24 cellular contexts compared by ENCODE assay signal in genomic region chr7:30634634-30635201, GRCh38. TPM values are rescaled to one million over a fixed set of nuclear protein-coding genes. Genes with fewer than 3 reads are reported as not detected.
A peak's percentile ranks its signal among the peaks of the same experiment; 100 is the strongest.
DNase-seq lines count a peak whose midpoint lies in the region; ATAC-seq, FAIRE-seq and TF ChIP-seq lines count a peak whose summit lies in the region.
"Had no signal": no experiment of that assay in that cellular context is flagged by ENCODE, and none has a peak within 500 bp of the region (broad histone marks: within the 10 kb centered on the region; RNA-seq: fewer than 3 reads in every experiment).

No MANE protein-coding gene starts in this region.

- H2AK5ac ChIP-seq in IMR-90 (ENCODE audit: low read depth, low read length) (no peak overlapping the region), H9 (ENCODE audit: insufficient read length, low read length) (no peak overlapping the region)

- H3K27ac Mint-ChIP-seq in central memory CD8-positive, alpha-beta T cell (ENCODE audit: low read depth): peak overlapping the region; percentile 11
- no peak overlapping the region for H3K27ac Mint-ChIP-seq in H9

- no peak for TF ChIP-seq RAD21 in HepG2 (CRISPR knock-in tag; IDR thresholded peaks at IDR 0.05)
- no peak for TF ChIP-seq RAD21 in IMR-90 (IDR thresholded peaks at IDR 0.05; ENCODE audit: low read length)

- H2BK12ac ChIP-seq in H9 (ENCODE audit: insufficient read length, low read depth, low read length): no peak overlapping the region

- H3K9ac ChIP-seq in HepG2 (ENCODE audit: insufficient read depth, low read depth, low read length) (no peak overlapping the region), IMR-90 (ENCODE audit: low read depth, low read length) (no peak overlapping the region), H9 (ENCODE audit: extremely low read depth, insufficient read length, low read length) (no peak overlapping the region)

- H3K9me3 Mint-ChIP-seq in central memory CD8-positive, alpha-beta T cell: no peaks in the 10 kb centered on the region
- H3K9me3 Mint-ChIP-seq in H9: no peaks in the 10 kb centered on the region; a peak in 1 of 5 replicates
- H3K9me3 Mint-ChIP-seq: HFFc6 had no signal

- H3K27me3 ChIP-seq in HepG2 (ENCODE audit: control insufficient read depth in 1 of 2, insufficient read depth in 2 of 2, low read length in 2 of 2) (no peaks in the 10 kb centered on the region), right lobe of liver (no peaks in the 10 kb centered on the region), IMR-90 (ENCODE audit: control insufficient read depth, insufficient read depth, low read length) (no peaks in the 10 kb centered on the region), stomach (no peaks in the 10 kb centered on the region), H9 (ENCODE audit: insufficient read depth, low read length) (no peaks in the 10 kb centered on the region)

- WGBS in HepG2 (ENCODE audit: low lambda C conversion rate): 91% methylated on average over 6 of the region's 6 CpGs
- WGBS in right lobe of liver (ENCODE audit: insufficient coverage, low coverage, low lambda C conversion rate, missing lambda C conversion rate): 87% methylated on average over 6 of the region's 6 CpGs
- WGBS in IMR-90 (ENCODE audit: extremely low coverage in 2 of 2, insufficient read length in 1 of 2), 2 experiments: 100% methylated on average over 1 of the region's 6 CpGs; no CpG with 5 or more reads in 1 of the 2 experiments
- 65 to 88% (median 84%) methylated on average over 6 of the region's 6 CpGs for WGBS in stomach, 5 donors
- no CpG with 5 or more reads among the region's 6 CpGs for WGBS in H9 (ENCODE audit: extremely low coverage, insufficient read length, low lambda C conversion rate)

- H4K8ac ChIP-seq in IMR-90 (ENCODE audit: low read depth in 2 of 2, low read length in 2 of 2) (no peak overlapping the region), H9 (replicated peaks; ENCODE audit: insufficient read length, low read depth, low read length) (no peak overlapping the region)

- in situ Hi-C loops in HepG2 (cut with HindIII; ENCODE audit: extremely low pct_ligation_motif_present, low pct_unique_long_range_greater_than_20kb) (no loop called here), IMR-90 (cut with MboI; ENCODE audit: low sequenced_read_pairs) (no loop called here)

- no peaks in the 10 kb centered on the region for H4K20me1 ChIP-seq in HepG2 (ENCODE audit: insufficient read depth, low read length)
- peaks cover 30% of the 10 kb centered on the region for H4K20me1 ChIP-seq in IMR-90 (ENCODE audit: insufficient read depth, low read length)
- H4K20me1 ChIP-seq in H9 (ENCODE audit: control insufficient read depth, insufficient read depth, insufficient read length): no peaks in the 10 kb centered on the region

- no peaks in the 10 kb centered on the region for H3K79me2 ChIP-seq in HepG2 (ENCODE audit: insufficient read depth, low read length)
- no peaks in the 10 kb centered on the region for H3K79me2 ChIP-seq in H9 (ENCODE audit: insufficient read depth, low read length)

- CTCF ChIA-PET in HepG2 (lab: Yijun Ruan, JAX; ENCODE audit: low intra/inter-chr PET ratio, low total read pairs) (no interaction called here), IMR-90 (lab: Yijun Ruan, JAX) (no interaction called here)

- H4K5ac ChIP-seq in IMR-90 (ENCODE audit: low read depth, low read length): no peak overlapping the region
- no peak overlapping the region for H4K5ac ChIP-seq in H9 (ENCODE audit: insufficient read length, low read depth, low read length)

- H2BK120ac ChIP-seq in IMR-90 (ENCODE audit: low read depth, low read length) (no peak overlapping the region), H9 (ENCODE audit: low read depth, low read length, poor library complexity, severe bottlenecking) (no peak overlapping the region)

- no peak for ATAC-seq in HepG2
- no peak for ATAC-seq in right lobe of liver
- ATAC-seq in IMR-90 (ENCODE audit: low read depth): peak; percentile 21; the same call in 1 of the 2 replicates
- no peak for ATAC-seq in central memory CD8-positive, alpha-beta T cell (replicated peaks; ENCODE audit: extremely low read depth, poor library complexity, severe bottlenecking)
- ATAC-seq in GM18858 (IDR thresholded peaks at IDR 0.05; ENCODE audit: unreplicated experiment): no peak
- ATAC-seq: PC-3 had no signal

- H3K4me2 ChIP-seq in HepG2 (ENCODE audit: low read depth, low read length) (no peak overlapping the region), IMR-90 (ENCODE audit: low read depth, low read length) (no peak overlapping the region), H9 (ENCODE audit: insufficient read depth, insufficient read length, low read length) (no peak overlapping the region)

- H2BK15ac ChIP-seq in IMR-90 (ENCODE audit: low read depth, low read length): no peak overlapping the region
- no peak overlapping the region for H2BK15ac ChIP-seq in H9 (ENCODE audit: low read depth, low read length)

- H3K14ac ChIP-seq in IMR-90 (replicated peaks; ENCODE audit: low read depth, low read length) (no peak overlapping the region), H9 (ENCODE audit: insufficient read depth, low read length) (no peak overlapping the region)

- intact Hi-C loops in HepG2 (cut with micrococcal nuclease; ENCODE audit: unreplicated experiment) (no loop called here), right lobe of liver (cut with DNase I) (no loop called here), IMR-90 (cut with micrococcal nuclease) (loop anchor here (5.0 kb wide), 1 partner anchor 37 kb away; no protein-coding TSS in a partner anchor), stomach (cut with DNase I; ENCODE audit: low total_unique reads) (no loop called here)

- no peak for FAIRE-seq in HepG2 (lab: Jason Lieb, UNC)
- FAIRE-seq: D721Med had no signal

- H3K4ac ChIP-seq in IMR-90 (ENCODE audit: low read depth, low read length) (no peak overlapping the region), H9 (ENCODE audit: low read depth, low read length) (no peak overlapping the region)

- no peaks in the 10 kb centered on the region for H3K27me3 Mint-ChIP-seq in central memory CD8-positive, alpha-beta T cell
- no peaks in the 10 kb centered on the region for H3K27me3 Mint-ChIP-seq in H9 (ENCODE audit: low read depth)

- H2AFZ ChIP-seq in HepG2 (ENCODE audit: low read length): no peak overlapping the region
- H2AFZ ChIP-seq in IMR-90 (replicated peaks; ENCODE audit: low read length, poor library complexity): no peak overlapping the region
- no peak overlapping the region for H2AFZ ChIP-seq in H9 (ENCODE audit: low read length)

- no peak overlapping the region for H3K4me3 ChIP-seq in HepG2 (replicated peaks in 1 of 3; ENCODE audit: insufficient read depth in 1 of 3, low read depth in 2 of 3, low read length in 3 of 3)
- H3K4me3 ChIP-seq in right lobe of liver: no peak overlapping the region
- no peak overlapping the region for H3K4me3 ChIP-seq in IMR-90 (ENCODE audit: insufficient read depth, low read depth, low read length)
- H3K4me3 ChIP-seq in stomach: no peak overlapping the region

- H2BK5ac ChIP-seq in IMR-90 (ENCODE audit: low read depth, low read length, poor library complexity, severe bottlenecking) (no peak overlapping the region), H9 (ENCODE audit: insufficient read length, low read length) (no peak overlapping the region)

- DNase-seq in HepG2 (ENCODE audit: low spot score): no peak
- DNase-seq in right lobe of liver: no peak
- DNase-seq in IMR-90: no peak
- DNase-seq in central memory CD8-positive, alpha-beta T cell (ENCODE audit: low spot score in 2 of 2): no peak
- DNase-seq in stomach: no peak
- DNase-seq in H9: no peak
- DNase-seq: DMS53, H7, HFFc6, KG1, NCI-H1092, NCI-H1436, NCI-H187 treated with DMSO at 0.1 percent for 48 hours, NCI-H2107, NCI-H446 treated with DMSO at 0.1 percent for 48 hours, NCI-H526 treated with DMSO at 0.1 percent for 48 hours, PC-3, Right ventricle myocardium superior had no signal

- peaks cover 3% of the 10 kb centered on the region; the same call in 1 of the 2 replicates for H3K9me1 ChIP-seq in IMR-90 (ENCODE audit: insufficient read depth, low read length)

- peaks cover 38% of the 10 kb centered on the region for H3K36me3 Mint-ChIP-seq in central memory CD8-positive, alpha-beta T cell (ENCODE audit: insufficient read depth)
- peaks cover 51 to 70% (median 53%) of the 10 kb centered on the region in 3 experiments for H3K36me3 Mint-ChIP-seq in H9 (ENCODE audit: insufficient read depth in 1 of 3, low read depth in 3 of 3)

- H3T11ph ChIP-seq in H9 (ENCODE audit: low read length): no peak overlapping the region

- POLR2A ChIA-PET in HepG2 (lab: Yijun Ruan, JAX) (interaction anchor here (1.4 kb wide), 1 partner anchor 9 kb away, joined by 3 read pairs; no protein-coding TSS in a partner anchor), IMR-90 (lab: Charles Lee; ENCODE audit: unreplicated experiment) (no interaction called here)

- TF ChIP-seq EP300 in HepG2 (IDR thresholded peaks at IDR 0.05; ENCODE audit: low read depth in 2 of 2, low read length in 2 of 2) (no peak), HepG2 (CRISPR knock-in tag; IDR thresholded peaks at IDR 0.05; ENCODE audit: borderline replicate concordance) (no peak), stomach (IDR thresholded peaks at IDR 0.05) (no peak)

- H2AK9ac ChIP-seq in IMR-90 (replicated peaks; ENCODE audit: low read depth, low read length, poor library complexity): no peak overlapping the region

- H3K18ac ChIP-seq in IMR-90 (ENCODE audit: low read depth, low read length): no peak overlapping the region
- no peak overlapping the region for H3K18ac ChIP-seq in H9 (ENCODE audit: insufficient read length, low read depth, low read length)

- BruUV-seq in HepG2 (replicated peaks; lab: Mats Ljungman, UMichigan) (no TSS peak), IMR-90 (replicated peaks; lab: Mats Ljungman, UMichigan) (no TSS peak)

- H3K27ac ChIP-seq in HepG2 (ENCODE audit: extremely low read length, insufficient read depth, low read length): no peak overlapping the region
- no peak overlapping the region for H3K27ac ChIP-seq in right lobe of liver
- H3K27ac ChIP-seq in IMR-90 (ENCODE audit: insufficient read depth, low read length): no peak overlapping the region
- H3K27ac ChIP-seq in stomach: no peak overlapping the region
- H3K27ac ChIP-seq in H9 (ENCODE audit: insufficient read length, low read depth, low read length): no peak overlapping the region
- H3K27ac ChIP-seq: C4-2B had no signal

- dilution Hi-C loops in IMR-90 (cut with HindIII; ENCODE audit: low sequenced_read_pairs, unreplicated experiment): no loop called here

- H4K91ac ChIP-seq in IMR-90 (ENCODE audit: insufficient read depth, low read depth, low read length): no peak overlapping the region
- H4K91ac ChIP-seq in H9 (ENCODE audit: insufficient read length, low read depth, low read length): no peak overlapping the region

- H3K56ac ChIP-seq in IMR-90 (ENCODE audit: extremely low read depth, insufficient read depth, low read length) (no peak overlapping the region), H9 (ENCODE audit: insufficient read length, low read depth, low read length) (no peak overlapping the region)

- H3K23ac ChIP-seq in IMR-90 (ENCODE audit: low read depth, low read length) (no peak overlapping the region), H9 (ENCODE audit: insufficient read length, low read depth, low read length) (no peak overlapping the region)

- H2BK20ac ChIP-seq in IMR-90 (ENCODE audit: low read depth, low read length): no peak overlapping the region
- no peak overlapping the region for H2BK20ac ChIP-seq in H9 (ENCODE audit: low read depth, low read length, poor library complexity, severe bottlenecking)

- TF ChIP-seq CTCF in HepG2 (CRISPR knock-in tag; IDR thresholded peaks at IDR 0.05) (no peak), right lobe of liver (IDR thresholded peaks at IDR 0.05) (no peak), IMR-90 (conservative IDR thresholded peaks at IDR 0.05; ENCODE audit: low read depth, low read length) (no peak), stomach (IDR thresholded peaks at IDR 0.05) (no peak), H9 (conservative IDR thresholded peaks at IDR 0.05) (no peak)

- no peak overlapping the region for H3K4me3 Mint-ChIP-seq in central memory CD8-positive, alpha-beta T cell
- H3K4me3 Mint-ChIP-seq in H9: no peak overlapping the region
- H3K4me3 Mint-ChIP-seq: HFFc6 had no signal

- H3K4me1 Mint-ChIP-seq in central memory CD8-positive, alpha-beta T cell: no peaks in the 10 kb centered on the region
- H3K4me1 Mint-ChIP-seq in H9: no peaks in the 10 kb centered on the region

- H3K23me2 ChIP-seq in H9 (ENCODE audit: insufficient read length, low read depth, low read length, poor library complexity, severe bottlenecking): no peaks in the 10 kb centered on the region

- no peaks in the 10 kb centered on the region for H3K9me3 ChIP-seq in HepG2 (ENCODE audit: low read length)
- H3K9me3 ChIP-seq in right lobe of liver: no peaks in the 10 kb centered on the region
- no peaks in the 10 kb centered on the region for H3K9me3 ChIP-seq in IMR-90 (ENCODE audit: control insufficient read depth, insufficient read depth, low read length)
- no peaks in the 10 kb centered on the region for H3K9me3 ChIP-seq in stomach
- H3K9me3 ChIP-seq in H9 (ENCODE audit: control insufficient read depth, low read depth, low read length): no peaks in the 10 kb centered on the region

- H3K36me3 ChIP-seq in HepG2 (replicated peaks in 1 of 2; ENCODE audit: control insufficient read depth in 1 of 2, insufficient read depth in 2 of 2, low read length in 2 of 2) (peaks cover 11 to 55% of the 10 kb centered on the region in 2 experiments), right lobe of liver (peaks cover 0 to 43% (median 21%) of the 10 kb centered on the region in 4 donors), IMR-90 (ENCODE audit: control insufficient read depth, insufficient read depth, low read length) (peaks cover 41% of the 10 kb centered on the region), stomach (peaks cover 39 to 65% (median 62%) of the 10 kb centered on the region in 4 donors)

- H3K4me1 ChIP-seq in HepG2 (ENCODE audit: insufficient read depth, low read length) (no peaks in the 10 kb centered on the region), right lobe of liver (no peaks in the 10 kb centered on the region), IMR-90 (ENCODE audit: control insufficient read depth, insufficient read depth, low read length) (no peaks in the 10 kb centered on the region), stomach (no peaks in the 10 kb centered on the region), H9 (ENCODE audit: insufficient read depth, low read length) (no peaks in the 10 kb centered on the region)

- no peak for TF ChIP-seq POLR2A in HepG2 (IDR thresholded peaks at IDR 0.05; ENCODE audit: insufficient read depth in 1 of 2, low read depth in 2 of 2, low read length in 2 of 2)
- no peak for TF ChIP-seq POLR2A in right lobe of liver (IDR thresholded peaks at IDR 0.05)
- no peak for TF ChIP-seq POLR2A in IMR-90 (IDR thresholded peaks at IDR 0.05; ENCODE audit: low read depth, low read length)
- no peak for TF ChIP-seq POLR2A in stomach (IDR thresholded peaks at IDR 0.05)

- H3K79me1 ChIP-seq in IMR-90 (ENCODE audit: low read depth in 1 of 2, low read length in 2 of 2): peaks cover 29 to 34% of the 10 kb centered on the region in 2 experiments; a peak in 3 of 4 replicates
- no peaks in the 10 kb centered on the region for H3K79me1 ChIP-seq in H9 (ENCODE audit: insufficient read depth, low read depth, low read length, poor library complexity, severe bottlenecking)

RNA-seq across cellular contexts. Expression of gene GARS1, which starts 40.0 kb away (rescaled TPM):
- total RNA-seq in HepG2 (2016; rRNA removed; fragmentation: Illumina TruSeq; extraction: Trizol) (140 and 180 TPM in 2 replicates), right lobe of liver (100 to 1,000 TPM in 2 of 6 experiments, 10 to 100 TPM in 4; 31.4 to 155 (median 44.7) TPM), IMR-90 (2012; rRNA removed) (105 and 209 TPM in 2 replicates), stomach (10 to 100 TPM; 37.5 to 76.8 (median 52.5) TPM), H9 (2021) (234 and 239 TPM in 2 replicates)
- total RNA-seq in HepG2 (2016; cell fraction: cytosol; rRNA removed; fragmentation: Illumina TruSeq; extraction: Trizol; ENCODE audit: low read depth): 54.9 and 58.3 TPM in 2 replicates
- 130 and 180 TPM in 2 replicates for total RNA-seq in HepG2 (2016; cell fraction: insoluble cytoplasmic fraction; rRNA removed; fragmentation: Illumina TruSeq; extraction: Trizol)
- 96.5 and 104 TPM in 2 replicates for total RNA-seq in HepG2 (2016; cell fraction: membrane; rRNA removed; fragmentation: Illumina TruSeq; extraction: Trizol)
- 98.4 and 111 TPM in 2 replicates for total RNA-seq in HepG2 (2016; cell fraction: nucleus; rRNA removed; fragmentation: Illumina TruSeq; extraction: Trizol)
- polyA plus RNA-seq in HepG2 (2011; rRNA removed) (406 and 460 TPM in 2 replicates), IMR-90 (2012; rRNA removed) (494 and 551 TPM in 2 replicates), stomach (100 to 1,000 TPM in 2 of 3 donors, 10 to 100 TPM in 1; 75.9 to 124 (median 122) TPM)
- polyA plus RNA-seq in HepG2 (2011; cell fraction: cytosol; rRNA removed): 317 and 416 TPM in 2 replicates
- polyA plus RNA-seq in HepG2 (2011; cell fraction: nucleus; rRNA removed): 244 and 272 TPM in 2 replicates
- polyA plus RNA-seq in HepG2 (2012): 137 and 249 TPM in 2 replicates
- polyA plus RNA-seq in HepG2 (2016; cell fraction: cytosol; fragmentation: Illumina TruSeq; extraction: Trizol; ENCODE audit: low read depth): 43.9 and 53.1 TPM in 2 replicates
- polyA plus RNA-seq in HepG2 (2016; cell fraction: insoluble cytoplasmic fraction; fragmentation: Illumina TruSeq; extraction: Trizol; ENCODE audit: low read depth): 204 and 207 TPM in 2 replicates
- polyA plus RNA-seq in HepG2 (2016; cell fraction: membrane; fragmentation: Illumina TruSeq; extraction: Trizol; ENCODE audit: low read depth): 86.2 and 94.6 TPM in 2 replicates
- polyA plus RNA-seq in HepG2 (2016; cell fraction: nucleus; fragmentation: Illumina TruSeq; extraction: Trizol; ENCODE audit: insufficient read depth, low read depth): 141 and 166 TPM in 2 replicates
- polyA minus RNA-seq in HepG2 (2011; rRNA and poly(A)+ RNA removed; ENCODE audit: low replicate concordance): 365 and 608 TPM in 2 replicates
- 230 and 276 TPM in 2 replicates for polyA minus RNA-seq in HepG2 (2011; cell fraction: cytosol; rRNA and poly(A)+ RNA removed)
- 219 and 236 TPM in 2 replicates for polyA minus RNA-seq in HepG2 (2011; cell fraction: nucleus; rRNA and poly(A)+ RNA removed)
- polyA plus RNA-seq in IMR-90 (2012; cell fraction: cytosol; rRNA removed): 298 and 1,288 TPM in 2 replicates
- 125 and 513 TPM in 2 replicates for polyA plus RNA-seq in IMR-90 (2012; cell fraction: nucleus; rRNA removed; ENCODE audit: low replicate concordance)

RNA-seq across cellular contexts. Expression of gene CRHR2, which starts 47.5 kb away (rescaled TPM):
- total RNA-seq in HepG2 (2016; rRNA removed; fragmentation: Illumina TruSeq; extraction: Trizol) (not detected in 2 replicates), right lobe of liver (not detected), IMR-90 (2012; rRNA removed) (not detected in 2 replicates), stomach (not detected), H9 (2021) (0.07 and 0.13 TPM in 2 replicates)
- not detected in 2 replicates for total RNA-seq in HepG2 (2016; cell fraction: cytosol; rRNA removed; fragmentation: Illumina TruSeq; extraction: Trizol; ENCODE audit: low read depth)
- not detected in 2 replicates for total RNA-seq in HepG2 (2016; cell fraction: insoluble cytoplasmic fraction; rRNA removed; fragmentation: Illumina TruSeq; extraction: Trizol)
- not detected in 2 replicates for total RNA-seq in HepG2 (2016; cell fraction: membrane; rRNA removed; fragmentation: Illumina TruSeq; extraction: Trizol)
- total RNA-seq in HepG2 (2016; cell fraction: nucleus; rRNA removed; fragmentation: Illumina TruSeq; extraction: Trizol): not detected in 2 replicates
- polyA plus RNA-seq in HepG2 (2011; rRNA removed) (not detected in 2 replicates), IMR-90 (2012; rRNA removed) (not detected in 2 replicates), stomach (not detected)
- polyA plus RNA-seq in HepG2 (2011; cell fraction: cytosol; rRNA removed): not detected in 2 replicates
- not detected in 2 replicates for polyA plus RNA-seq in HepG2 (2011; cell fraction: nucleus; rRNA removed)
- 0.11 TPM in 1 of 2 replicates, not detected in the other for polyA plus RNA-seq in HepG2 (2012)
- not detected in 2 replicates for polyA plus RNA-seq in HepG2 (2016; cell fraction: cytosol; fragmentation: Illumina TruSeq; extraction: Trizol; ENCODE audit: low read depth)
- polyA plus RNA-seq in HepG2 (2016; cell fraction: insoluble cytoplasmic fraction; fragmentation: Illumina TruSeq; extraction: Trizol; ENCODE audit: low read depth): not detected in 2 replicates
- polyA plus RNA-seq in HepG2 (2016; cell fraction: membrane; fragmentation: Illumina TruSeq; extraction: Trizol; ENCODE audit: low read depth): not detected in 2 replicates
- not detected in 2 replicates for polyA plus RNA-seq in HepG2 (2016; cell fraction: nucleus; fragmentation: Illumina TruSeq; extraction: Trizol; ENCODE audit: insufficient read depth, low read depth)
- not detected in 2 replicates for polyA minus RNA-seq in HepG2 (2011; rRNA and poly(A)+ RNA removed; ENCODE audit: low replicate concordance)
- polyA minus RNA-seq in HepG2 (2011; cell fraction: cytosol; rRNA and poly(A)+ RNA removed): not detected in 2 replicates
- not detected in 2 replicates for polyA minus RNA-seq in HepG2 (2011; cell fraction: nucleus; rRNA and poly(A)+ RNA removed)
- not detected in 2 replicates for polyA plus RNA-seq in IMR-90 (2012; cell fraction: cytosol; rRNA removed)
- polyA plus RNA-seq in IMR-90 (2012; cell fraction: nucleus; rRNA removed; ENCODE audit: low replicate concordance): not detected in 2 replicates
- total RNA-seq: A172, H7, HFFc6, PC-3, RPMI7951, SK-MEL-5 had no signal
